Comparison of ENCODE assay signal across 19 cellular contexts in genomic region chr15:84946772-84947489, GRCh38. TPM values are rescaled to one million over a fixed set of nuclear protein-coding genes. Genes with fewer than 3 reads are reported as not detected.
DNase-seq lines count a peak whose midpoint lies in the region; ATAC-seq, FAIRE-seq and TF ChIP-seq lines count a peak whose summit lies in the region.
"Had no signal": no experiment of that assay in that cellular context is flagged by ENCODE, and none has a peak within 500 bp of the region (broad histone marks: within the 10 kb centered on the region; RNA-seq: fewer than 3 reads in every experiment).

No MANE protein-coding gene starts in this region.

- H4K20me1 ChIP-seq in PC-3 (ENCODE audit: low read length), result no peaks in the 10 kb centered on the region
- H4K20me1 ChIP-seq in K562 (replicated peaks; ENCODE audit: control insufficient read depth, insufficient read depth, low read length), result no peaks in the 10 kb centered on the region

- 80% methylated on average over 4 of the region's 5 CpGs for WGBS in K562 (ENCODE audit: insufficient coverage, low coverage, missing lambda C conversion rate)
- 63% methylated on average over 3 of the region's 5 CpGs for WGBS in right lobe of liver (ENCODE audit: insufficient coverage, low coverage, low lambda C conversion rate, missing lambda C conversion rate)
- WGBS in psoas muscle, 3 donors, result 91 to 95% (median 91%) methylated on average over 5 of the region's 5 CpGs

- TF ChIP-seq RAD21 in K562 (CRISPR knock-in tag; conservative IDR thresholded peaks at IDR 0.05 in 1 of 2, IDR thresholded peaks at IDR 0.05 in 1 of 2), result no peak

- ATAC-seq in PC-3 (no peak), K562 (no peak), right lobe of liver (peak; percentile 5 to 80 (median 12)), psoas muscle (no peak), GM19324 (IDR thresholded peaks at IDR 0.05; ENCODE audit: low FRiP score, unreplicated experiment) (no peak)
- ATAC-seq in stimulated activated effector memory CD8-positive, alpha-beta T cell treated with anti-CD3 and anti-CD28 coated beads, Interleukin-12 subunit alpha, Interleukin-12 subunit beta, amount 100 ng/mL, for 72 hours, result peak; percentile 25

- POLR2A ChIA-PET in PC-3 (lab: Charles Lee; ENCODE audit: unreplicated experiment), result interaction anchor here (0.6 kb wide), 1 partner anchor 169 kb away, joined by 4 read pairs; no protein-coding TSS in a partner anchor
- POLR2A ChIA-PET in K562 (lab: Yijun Ruan, JAX), result interaction anchor here (1.2 kb wide), 1 partner anchor 10 kb away, joined by 5 read pairs; no protein-coding TSS in a partner anchor

- H3K27ac ChIP-seq in PC-3 (ENCODE audit: low read length) (peak overlapping the region; percentile 97), K562 (ENCODE audit: extremely low read depth, low read depth, low read length) (no peak overlapping the region), right lobe of liver (no peak overlapping the region), psoas muscle (no peak overlapping the region)
- H3K27ac ChIP-seq: C4-2B had no signal

- CTCF ChIA-PET in PC-3 (lab: Charles Lee), result no interaction called here
- CTCF ChIA-PET in K562 (lab: Yijun Ruan, JAX; ENCODE audit: low intra/inter-chr PET ratio), result no interaction called here

- intact Hi-C loops in PC-3 (cut with micrococcal nuclease) (no loop called here), K562 (cut with micrococcal nuclease) (no loop called here), right lobe of liver (cut with DNase I) (no loop called here), head of caudate nucleus (cut with DNase I) (loop anchor here (10.0 kb wide), 1 partner anchor 292 kb away; the partner anchor contains the start of genes NMB and WDR73), psoas muscle (cut with DNase I) (no loop called here)

- no peaks in the 10 kb centered on the region for H3K79me2 ChIP-seq in PC-3 (ENCODE audit: low read length)
- H3K79me2 ChIP-seq in K562 (ENCODE audit: control insufficient read depth, insufficient read depth, low read length), result no peaks in the 10 kb centered on the region

- no peaks in the 10 kb centered on the region for H3K4me1 Mint-ChIP-seq in stimulated activated effector memory CD8-positive, alpha-beta T cell treated with anti-CD3 and anti-CD28 coated beads, Interleukin-12 subunit alpha, Interleukin-12 subunit beta, amount 100 ng/mL, for 72 hours
- H3K4me1 Mint-ChIP-seq: H9 had no signal

- no peak for TF ChIP-seq CTCF in PC-3 (conservative IDR thresholded peaks at IDR 0.05; ENCODE audit: low read depth, low read length)
- TF ChIP-seq CTCF in K562 (IDR thresholded peaks at IDR 0.05 in 2 of 3, conservative IDR thresholded peaks at IDR 0.05 in 1 of 3; ENCODE audit: insufficient read depth in 2 of 3, low read depth in 1 of 3, low read length in 3 of 3), result no peak
- no peak for TF ChIP-seq CTCF in right lobe of liver (IDR thresholded peaks at IDR 0.05)
- TF ChIP-seq CTCF in psoas muscle (IDR thresholded peaks at IDR 0.05), result no peak

- H3K4me3 Mint-ChIP-seq in stimulated activated effector memory CD8-positive, alpha-beta T cell treated with anti-CD3 and anti-CD28 coated beads, Interleukin-12 subunit alpha, Interleukin-12 subunit beta, amount 100 ng/mL, for 72 hours, result no peak overlapping the region
- H3K4me3 Mint-ChIP-seq: H9 had no signal

- no peaks in the 10 kb centered on the region for H3K9me1 ChIP-seq in K562 (ENCODE audit: control insufficient read depth, insufficient read depth, low read length)

- peak overlapping the region; percentile 68; the same call in 1 of the 2 replicates for H3K9ac ChIP-seq in PC-3 (ENCODE audit: low read length)
- H3K9ac ChIP-seq in K562 (ENCODE audit: insufficient read depth in 1 of 2, low read depth in 2 of 2, low read length in 2 of 2), result peak overlapping the region in 1 of 2 experiments; percentile 62; a peak in 2 of 4 replicates
- H3K9ac ChIP-seq: SK-N-SH had no signal

- no peaks in the 10 kb centered on the region for H3K9me3 Mint-ChIP-seq in stimulated activated effector memory CD8-positive, alpha-beta T cell treated with anti-CD3 and anti-CD28 coated beads, Interleukin-12 subunit alpha, Interleukin-12 subunit beta, amount 100 ng/mL, for 72 hours
- H3K9me3 Mint-ChIP-seq: H9 had no signal

- H3F3A ChIP-seq in PC-3 (ENCODE audit: low read length, unreplicated experiment), result no peaks in the 10 kb centered on the region

- TF ChIP-seq POLR2A in K562 (conservative IDR thresholded peaks at IDR 0.05) (no peak), right lobe of liver (IDR thresholded peaks at IDR 0.05) (no peak)

- no peak for TF ChIP-seq EP300 in K562 (IDR thresholded peaks at IDR 0.05; ENCODE audit: low read length)

- no peak for DNase-seq in PC-3
- DNase-seq in K562 (ENCODE audit: extremely low read depth in 1 of 4, low spot score in 3 of 4), result no peak
- DNase-seq in right lobe of liver, result peak in 1 of 3 donors; percentile 78
- no peak for DNase-seq in stimulated activated effector memory CD8-positive, alpha-beta T cell treated with anti-CD3 and anti-CD28 coated beads, Interleukin-12 subunit alpha, Interleukin-12 subunit beta, amount 100 ng/mL, for 72 hours (ENCODE audit: low spot score in 2 of 2)
- no peak for DNase-seq in head of caudate nucleus
- DNase-seq in psoas muscle, result no peak
- no peak for DNase-seq in urothelium cell line (ENCODE audit: low spot score)
- DNase-seq: AML-193; DMS79; H9; NCI-H1048; NCI-H1436; NCI-H510A; NCI-H748 treated with DMSO at 0.1 percent for 48 hours; NK-92 treated with Interleukin-12 subunit alpha and Interleukin-12 subunit beta, amount 100 ng/mL, for 24 hours; SHP77 treated with DMSO at 0.1 percent for 48 hours; SK-N-SH had no signal

- in situ Hi-C loops in K562 (cut with MboI), result no loop called here

- FAIRE-seq in K562 (lab: Jason Lieb, UNC) (no peak), urothelium cell line (lab: Jason Lieb, UNC) (no peak)

- H3K27me3 ChIP-seq in PC-3 (ENCODE audit: low read length) (no peaks in the 10 kb centered on the region), K562 (ENCODE audit: control insufficient read depth in 2 of 2, insufficient read depth in 2 of 2, low read length in 2 of 2) (no peaks in the 10 kb centered on the region), right lobe of liver (no peaks in the 10 kb centered on the region), psoas muscle (ENCODE audit: insufficient read depth in 3 of 3, low read length in 2 of 3) (no peaks in the 10 kb centered on the region)

- H3K36me3 ChIP-seq in PC-3 (ENCODE audit: low read depth, low read length), result no peaks in the 10 kb centered on the region
- H3K36me3 ChIP-seq in K562 (ENCODE audit: control insufficient read depth, insufficient read depth, low read length), result no peaks in the 10 kb centered on the region
- peaks cover 0 to 4% (median 0%) of the 10 kb centered on the region in 4 donors for H3K36me3 ChIP-seq in right lobe of liver
- H3K36me3 ChIP-seq in psoas muscle (ENCODE audit: insufficient read depth in 1 of 2, low read depth in 1 of 2), result no peaks in the 10 kb centered on the region

- no peak overlapping the region for H2AFZ ChIP-seq in PC-3 (ENCODE audit: low read length)
- peak overlapping the region; percentile 21; the same call in 1 of the 2 replicates for H2AFZ ChIP-seq in K562 (ENCODE audit: low read depth, low read length)

- no peak overlapping the region for H3K27ac Mint-ChIP-seq in stimulated activated effector memory CD8-positive, alpha-beta T cell treated with anti-CD3 and anti-CD28 coated beads, Interleukin-12 subunit alpha, Interleukin-12 subunit beta, amount 100 ng/mL, for 72 hours

- H3K4me3 ChIP-seq in PC-3 (ENCODE audit: low read length) (no peak overlapping the region), K562 (no peak overlapping the region), right lobe of liver (no peak overlapping the region), psoas muscle (no peak overlapping the region)

- BruUV-seq in PC-3 (replicated peaks; lab: Mats Ljungman, UMichigan), result no TSS peak
- no TSS peak for BruUV-seq in K562 (replicated peaks; lab: Mats Ljungman, UMichigan)

- H3K9me3 ChIP-seq in PC-3 (ENCODE audit: low read length), result no peaks in the 10 kb centered on the region
- no peaks in the 10 kb centered on the region for H3K9me3 ChIP-seq in K562 (replicated peaks; ENCODE audit: control insufficient read depth, insufficient read depth, low read depth, low read length)
- no peaks in the 10 kb centered on the region for H3K9me3 ChIP-seq in right lobe of liver
- no peaks in the 10 kb centered on the region for H3K9me3 ChIP-seq in psoas muscle
- H3K9me3 ChIP-seq: SK-N-SH had no signal

- H3K4me1 ChIP-seq in PC-3 (ENCODE audit: insufficient read depth, low read length), result peaks cover 32% of the 10 kb centered on the region
- H3K4me1 ChIP-seq in K562 (replicated peaks in 1 of 2; ENCODE audit: control insufficient read depth in 2 of 2, insufficient read depth in 2 of 2, low read length in 2 of 2), result peaks cover 32 to 43% of the 10 kb centered on the region in 2 experiments
- H3K4me1 ChIP-seq in right lobe of liver, result peaks cover 0 to 10% (median 0%) of the 10 kb centered on the region in 4 donors
- peaks cover 11% of the 10 kb centered on the region for H3K4me1 ChIP-seq in psoas muscle

- no peaks in the 10 kb centered on the region for H3K9me2 ChIP-seq in PC-3 (replicated peaks; ENCODE audit: low read length)
- H3K9me2 ChIP-seq: SK-N-SH had no signal

- H3K4me2 ChIP-seq in PC-3 (ENCODE audit: low read length), result peak overlapping the region; percentile 60; the same call in 1 of the 2 replicates
- no peak overlapping the region for H3K4me2 ChIP-seq in K562 (ENCODE audit: insufficient read depth, low read length)
- H3K4me2 ChIP-seq: SK-N-SH had no signal

- H3K36me3 Mint-ChIP-seq in stimulated activated effector memory CD8-positive, alpha-beta T cell treated with anti-CD3 and anti-CD28 coated beads, Interleukin-12 subunit alpha, Interleukin-12 subunit beta, amount 100 ng/mL, for 72 hours, result no peaks in the 10 kb centered on the region

RNA-seq across cellular contexts. Expression of gene PDE8A, which starts 34.7 kb away (rescaled TPM):
- 44.2 and 62.0 TPM in 2 replicates for total RNA-seq in PC-3 (2014; rRNA removed)
- total RNA-seq in K562 (2011; cell fraction: chromatin; rRNA removed; ENCODE audit: low replicate concordance), result 146 and 283 TPM in 2 replicates
- 42.5 and 64.0 TPM in 2 replicates for total RNA-seq in K562 (2011; cell fraction: nucleolus; rRNA removed)
- total RNA-seq in K562 (2011; cell fraction: nucleoplasm; rRNA removed), result 102 and 103 TPM in 2 replicates
- 16.8 and 17.6 TPM in 2 replicates for total RNA-seq in K562 (2014; rRNA removed)
- 20.5 and 25.5 TPM in 2 replicates for total RNA-seq in K562 (2014; rRNA removed; fragmentation: Illumina TruSeq; extraction: Trizol)
- 19.8 and 22.3 TPM in 2 replicates for total RNA-seq in K562 (2015; rRNA removed; fragmentation: Illumina TruSeq; extraction: Trizol)
- 19.8 and 20.9 TPM in 2 replicates for total RNA-seq in K562 (2021)
- 37.1 and 40.3 TPM in 2 replicates for polyA plus RNA-seq in K562 (2011; rRNA removed)
- 11.1 and 16.1 TPM in 2 replicates for polyA plus RNA-seq in K562 (2011; cell fraction: cytosol; rRNA removed)
- 76.0 and 83.4 TPM in 2 replicates for polyA plus RNA-seq in K562 (2011; cell fraction: nucleus; rRNA removed)
- 11.8 and 13.9 TPM in 2 replicates for polyA plus RNA-seq in K562 (2012)
- polyA plus RNA-seq in K562 (2014; fragmentation: Illumina TruSeq; extraction: Trizol), result 23.7 and 26.4 TPM in 2 replicates
- polyA plus RNA-seq in K562 (2014; fragmentation: Nextera tagmentation; extraction: Ambion mirVana), result 1 to 10 TPM; 5.9 to 7.9 TPM
- polyA plus RNA-seq in K562 (2014; rRNA removed), result 21.0 and 24.4 TPM in 2 replicates
- 52.2 and 52.6 TPM in 2 replicates for polyA minus RNA-seq in K562 (2011; rRNA and poly(A)+ RNA removed)
- 11.0 and 19.1 TPM in 2 replicates for polyA minus RNA-seq in K562 (2011; cell fraction: cytosol; rRNA and poly(A)+ RNA removed)
- polyA minus RNA-seq in K562 (2011; cell fraction: nucleus; rRNA and poly(A)+ RNA removed), result 34.6 and 64.8 TPM in 2 replicates
- total RNA-seq in right lobe of liver, result 10 to 100 TPM; 32.7 to 40.5 (median 37.4) TPM
- total RNA-seq in psoas muscle, result 10 to 100 TPM in 3 of 4 donors, 1 to 10 TPM in 1; 8.5 to 12.1 (median 11.2) TPM
- 10 to 100 TPM in 2 of 3 donors, 1 to 10 TPM in 1; 6.5 to 10.5 (median 10.1) TPM for polyA plus RNA-seq in psoas muscle

Comparison
In these comparisons a context has a peak if more than half of its experiments do, and no peak if none do; other contexts are left out.
1. ATAC-seq: peak in right lobe of liver (4 of 4) and stimulated activated effector memory CD8-positive, alpha-beta T cell treated with anti-CD3 and anti-CD28 coated beads, Interleukin-12 subunit alpha, Interleukin-12 subunit beta, amount 100 ng/mL, for 72 hours (single experiment); none in PC-3 (single experiment), K562 (single experiment), psoas muscle (0 of 4) and GM19324 (single experiment).